In the genomic region with DNA sequence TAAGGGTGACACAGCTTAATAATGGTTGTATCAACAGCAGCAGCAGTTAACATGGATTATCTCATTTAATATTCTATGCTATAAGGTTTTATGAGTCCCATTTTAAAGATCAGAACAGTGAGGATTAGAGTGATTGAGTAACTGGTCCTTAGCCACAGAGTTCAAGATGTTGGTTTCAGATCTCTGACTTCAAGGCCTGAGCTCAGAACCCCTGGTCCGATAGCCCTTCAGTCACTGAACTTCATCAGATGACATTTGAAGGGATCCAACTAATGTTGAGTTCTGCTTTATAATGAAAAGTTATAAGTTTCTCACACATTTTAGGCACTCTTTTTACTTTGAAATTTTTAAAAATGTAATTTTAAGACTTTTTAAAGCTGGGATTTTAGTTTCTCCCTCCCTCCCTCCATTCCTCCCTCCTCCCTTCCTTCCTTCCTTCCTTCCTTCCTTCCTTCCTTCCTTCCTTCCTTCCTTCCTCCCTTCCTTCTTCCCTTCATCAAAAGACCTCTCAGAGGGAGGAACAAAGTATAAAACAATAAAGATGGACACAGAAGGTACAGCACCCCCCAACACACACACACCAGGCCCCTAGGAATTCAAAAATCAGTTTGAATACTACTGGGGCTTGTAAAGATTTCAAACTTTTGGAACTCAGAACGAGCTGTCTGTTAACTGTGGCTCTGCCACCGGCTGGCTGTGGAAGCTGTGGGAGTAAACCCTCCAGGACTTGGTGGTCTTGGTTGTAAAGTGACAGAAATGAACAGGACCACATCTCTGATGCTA, we compare ENCODE assay signal across 31 cellular contexts.
"Had no signal": no experiment of that assay in that cellular context is flagged by ENCODE, and none has a peak within 500 bp of the region (broad histone marks: within the 10 kb centered on the region; RNA-seq: fewer than 3 reads in every experiment).

No MANE protein-coding gene starts in this region.

- DNase-seq: activated B cell treated with CpG ODN at 0.5 μM for 24 hours; activated CD4-positive, alpha-beta memory T cell treated with anti-CD3 and anti-CD28 coated beads for 36 hours; activated CD4-positive, alpha-beta T cell treated with anti-CD3 and anti-CD28 coated beads for 4 hours; activated CD4-positive, alpha-beta T cell treated with anti-CD3 and anti-CD28 coated beads, Interleukin-2, amount 10 ng/mL, durations not matched to agents 24 days and 14 days; activated CD4-positive, alpha-beta T cell treated with anti-CD3 and anti-CD28 coated beads, Interleukin-2, amount 50 U/mL, for 1 hour; activated CD4-positive, alpha-beta T cell treated with anti-CD3 and anti-CD28 coated beads, Interleukin-2, amount 50 U/mL, for 4 hours; activated CD4-positive, CD25-positive, alpha-beta regulatory T cell treated with anti-CD3 and anti-CD28 coated beads, Interleukin-2, amount 50 U/mL, for 72 hours; activated CD8-positive, alpha-beta memory T cell treated with anti-CD3 and anti-CD28 coated beads, Interleukin-2, amount 50 U/mL, for 4 hours; activated CD8-positive, alpha-beta T cell treated with anti-CD3 and anti-CD28 coated beads for 36 hours; activated effector memory CD4-positive, alpha-beta T cell treated with anti-CD3 and anti-CD28 coated beads, Interleukin-2, amount 50 U/mL, for 16 hours; activated gamma-delta T cell treated with Interleukin-2 at 50 U/mL for 16 hours; activated naive CD4-positive, alpha-beta T cell; activated naive CD4-positive, alpha-beta T cell treated with anti-CD3 and anti-CD28 coated beads for 36 hours; activated naive CD4-positive, alpha-beta T cell treated with anti-CD3 and anti-CD28 coated beads, Interleukin-2, amount 50 U/mL, for 16 hours; activated naive CD8-positive, alpha-beta T cell treated with anti-CD3 and anti-CD28 coated beads for 36 hours; activated T-cell treated with anti-CD3 and anti-CD28 coated beads for 4 hours; activated T-cell treated with anti-CD3 and anti-CD28 coated beads, Interleukin-2, amount 50 U/mL, for 1 hour; activated T-cell treated with anti-CD3 and anti-CD28 coated beads, Interleukin-2, amount 50 U/mL, for 4 hours; activated T-cell treated with anti-CD3 and anti-CD28 coated beads, Interleukin-2, amount 50 U/mL, for 72 hours; adrenal gland; amniotic stem cell; aorta; body of pancreas; brain microvascular endothelial cell; central memory CD4-positive, alpha-beta T cell; T-helper 2 cell; T-helper 9 cell had no signal

- H3K36me3 ChIP-seq: adrenal gland, brain microvascular endothelial cell, breast epithelium had no signal

- H3K27me3 ChIP-seq: adrenal gland, body of pancreas, brain microvascular endothelial cell, breast epithelium had no signal

- H3K4me1 ChIP-seq: adrenal gland, body of pancreas, breast epithelium had no signal

- ATAC-seq: activated CD8-positive, alpha-beta T cell treated with anti-CD3 and anti-CD28 coated beads for 36 hours; activated naive CD4-positive, alpha-beta T cell treated with anti-CD3 and anti-CD28 coated beads, Interleukin-2, amount 50 U/mL, for 72 hours; activated T-cell treated with anti-CD3 and anti-CD28 coated beads, Interleukin-2, amount 50 U/mL, for 4 hours; activated T-cell treated with anti-CD3 and anti-CD28 coated beads, Interleukin-2, amount 50 U/mL, for 72 hours; activated T-helper 17 cell treated with anti-CD3 and anti-CD28 coated beads, Interleukin-2, amount 50 U/mL, for 72 hours; body of pancreas had no signal

- H3K4me3 ChIP-seq: adrenal gland, body of pancreas, breast epithelium had no signal

- H3K9me3 ChIP-seq: adrenal gland, body of pancreas, breast epithelium had no signal

- H3K27ac ChIP-seq: adrenal gland, body of pancreas, brain microvascular endothelial cell, breast epithelium, VCaP had no signal
